In genomic region chr15:72271221-72271620, GRCh38 we compare ENCODE assay signal across 9 cellular contexts. TPM values are rescaled to one million over a fixed set of nuclear protein-coding genes. Genes with fewer than 3 reads are reported as not detected.
DNase-seq lines count a peak whose midpoint lies in the region; ATAC-seq and TF ChIP-seq lines count a peak whose summit lies in the region.
"Had no signal": no experiment of that assay in that cellular context is flagged by ENCODE, and none has a peak within 500 bp of the region (broad histone marks: within the 10 kb centered on the region; RNA-seq: fewer than 3 reads in every experiment).

No MANE protein-coding gene starts in this region.

- H3K4me3 Mint-ChIP-seq in activated T-cell treated with anti-CD3 and anti-CD28 coated beads, Interleukin-2, amount 50 U/mL, for 4 hours: peak overlapping the region; percentile 93
- H3K4me3 Mint-ChIP-seq in activated CD4-positive, alpha-beta memory T cell treated with anti-CD3 and anti-CD28 coated beads, Interleukin-2, amount 10 ng/mL, durations not matched to agents 7 days and 5 days: peak overlapping the region; percentile 83
- H3K4me3 Mint-ChIP-seq in stimulated activated naive CD8-positive, alpha-beta T cell treated with anti-CD3 and anti-CD28 coated beads, Interleukin-15, amount 100 ng/mL, for 72 hours: peak overlapping the region; percentile 89

- H3K27ac ChIP-seq in gastroesophageal sphincter: peak overlapping the region in 3 of 4 donors; percentile 81 to 94 (median 91)
- H3K27ac ChIP-seq: C4-2B had no signal

- no peak for TF ChIP-seq POLR2A in gastroesophageal sphincter (IDR thresholded peaks at IDR 0.05)

- no peak for TF ChIP-seq CTCF in gastroesophageal sphincter (IDR thresholded peaks at IDR 0.05)

- no peak for TF ChIP-seq EP300 in gastroesophageal sphincter (IDR thresholded peaks at IDR 0.05)

- peaks cover 10 to 37% of the 10 kb centered on the region in 2 donors for H3K36me3 ChIP-seq in gastroesophageal sphincter

- CTCF ChIA-PET in activated CD4-positive, alpha-beta memory T cell treated with anti-CD3 and anti-CD28 coated beads, Interleukin-2, amount 10 ng/mL, durations not matched to agents 7 days and 5 days (lab: Charles Lee): interaction anchor here (0.8 kb wide), 1 partner anchor 45 kb away, joined by 8 read pairs; no protein-coding TSS in a partner anchor

- H3K4me1 Mint-ChIP-seq in activated T-cell treated with anti-CD3 and anti-CD28 coated beads, Interleukin-2, amount 50 U/mL, for 4 hours (ENCODE audit: low read depth): peaks cover 36% of the 10 kb centered on the region
- H3K4me1 Mint-ChIP-seq in activated CD4-positive, alpha-beta memory T cell treated with anti-CD3 and anti-CD28 coated beads, Interleukin-2, amount 10 ng/mL, durations not matched to agents 7 days and 5 days: peaks cover 38% of the 10 kb centered on the region
- H3K4me1 Mint-ChIP-seq in stimulated activated naive CD8-positive, alpha-beta T cell treated with anti-CD3 and anti-CD28 coated beads, Interleukin-15, amount 100 ng/mL, for 72 hours: peaks cover 46% of the 10 kb centered on the region

- no peaks in the 10 kb centered on the region for H3K9me3 ChIP-seq in gastroesophageal sphincter

- no peaks in the 10 kb centered on the region for H3K9me3 Mint-ChIP-seq in activated T-cell treated with anti-CD3 and anti-CD28 coated beads, Interleukin-2, amount 50 U/mL, for 4 hours
- H3K9me3 Mint-ChIP-seq in activated CD4-positive, alpha-beta memory T cell treated with anti-CD3 and anti-CD28 coated beads, Interleukin-2, amount 10 ng/mL, durations not matched to agents 7 days and 5 days: no peaks in the 10 kb centered on the region
- no peaks in the 10 kb centered on the region for H3K9me3 Mint-ChIP-seq in stimulated activated naive CD8-positive, alpha-beta T cell treated with anti-CD3 and anti-CD28 coated beads, Interleukin-15, amount 100 ng/mL, for 72 hours

- peaks cover 0 to 36% (median 4%) of the 10 kb centered on the region in 3 donors for H3K4me1 ChIP-seq in gastroesophageal sphincter

- no peaks in the 10 kb centered on the region for H3K27me3 Mint-ChIP-seq in activated T-cell treated with anti-CD3 and anti-CD28 coated beads, Interleukin-2, amount 50 U/mL, for 4 hours (ENCODE audit: low read depth)
- no peaks in the 10 kb centered on the region for H3K27me3 Mint-ChIP-seq in activated CD4-positive, alpha-beta memory T cell treated with anti-CD3 and anti-CD28 coated beads, Interleukin-2, amount 10 ng/mL, durations not matched to agents 7 days and 5 days
- no peaks in the 10 kb centered on the region for H3K27me3 Mint-ChIP-seq in stimulated activated naive CD8-positive, alpha-beta T cell treated with anti-CD3 and anti-CD28 coated beads, Interleukin-15, amount 100 ng/mL, for 72 hours

- POLR2A ChIA-PET in activated CD4-positive, alpha-beta memory T cell treated with anti-CD3 and anti-CD28 coated beads, Interleukin-2, amount 10 ng/mL, durations not matched to agents 7 days and 5 days (lab: Charles Lee): interaction anchor here (1.4 to 4.7 kb wide), 3 partner anchors 40 to 61 kb away, joined by 4 to 38 read pairs (median 8); partner anchors contain the start of gene PKM

- ATAC-seq in activated T-cell treated with anti-CD3 and anti-CD28 coated beads, Interleukin-2, amount 50 U/mL, for 4 hours: no peak
- ATAC-seq in gastroesophageal sphincter (no peak), HG02623 (IDR thresholded peaks at IDR 0.05; ENCODE audit: unreplicated experiment) (no peak), GM19351 (IDR thresholded peaks at IDR 0.05; ENCODE audit: unreplicated experiment) (no peak)
- ATAC-seq in stimulated activated naive CD8-positive, alpha-beta T cell treated with anti-CD3 and anti-CD28 coated beads, Interleukin-15, amount 100 ng/mL, for 72 hours: no peak

- H3K27me3 ChIP-seq in gastroesophageal sphincter: no peaks in the 10 kb centered on the region

- H3K27ac Mint-ChIP-seq in activated CD4-positive, alpha-beta memory T cell treated with anti-CD3 and anti-CD28 coated beads, Interleukin-2, amount 10 ng/mL, durations not matched to agents 7 days and 5 days: no peak overlapping the region
- peak overlapping the region; percentile 2 to 87 for H3K27ac Mint-ChIP-seq in stimulated activated naive CD8-positive, alpha-beta T cell treated with anti-CD3 and anti-CD28 coated beads, Interleukin-15, amount 100 ng/mL, for 72 hours

- WGBS in gastroesophageal sphincter (ENCODE audit: low coverage in 1 of 2), 2 donors: 64 to 75% methylated on average over 4 of the region's 4 CpGs

- no peak overlapping the region for H3K4me3 ChIP-seq in gastroesophageal sphincter

- H3K36me3 Mint-ChIP-seq in activated T-cell treated with anti-CD3 and anti-CD28 coated beads, Interleukin-2, amount 50 U/mL, for 4 hours (ENCODE audit: insufficient read depth): peaks cover 22% of the 10 kb centered on the region
- H3K36me3 Mint-ChIP-seq in activated CD4-positive, alpha-beta memory T cell treated with anti-CD3 and anti-CD28 coated beads, Interleukin-2, amount 10 ng/mL, durations not matched to agents 7 days and 5 days (ENCODE audit: low read depth): peaks cover 19% of the 10 kb centered on the region

- DNase-seq in activated T-cell treated with anti-CD3 and anti-CD28 coated beads, Interleukin-2, amount 50 U/mL, for 4 hours: no peak
- DNase-seq in activated T-cell treated with anti-CD3 and anti-CD28 coated beads for 4 hours (no peak), germinal center (ENCODE audit: low spot score) (no peak)
- DNase-seq in activated CD4-positive, alpha-beta memory T cell treated with anti-CD3 and anti-CD28 coated beads, Interleukin-2, amount 10 ng/mL, durations not matched to agents 7 days and 5 days: no peak
- DNase-seq in stimulated activated naive CD8-positive, alpha-beta T cell treated with anti-CD3 and anti-CD28 coated beads, Interleukin-15, amount 100 ng/mL, for 72 hours: no peak

RNA-seq across cellular contexts. Expression of gene PARP6, which starts 1.1 kb away (rescaled TPM):
- 10 to 100 TPM; 62.9 to 63.2 (median 62.9) TPM for total RNA-seq in activated T-cell treated with anti-CD3 and anti-CD28 coated beads, Interleukin-2, amount 50 U/mL, for 4 hours
- 10 to 100 TPM; 58.8 to 65.0 TPM for total RNA-seq in activated CD4-positive, alpha-beta memory T cell treated with anti-CD3 and anti-CD28 coated beads, Interleukin-2, amount 10 ng/mL, durations not matched to agents 7 days and 5 days
- 10 to 100 TPM; 38.2 to 98.7 (median 71.4) TPM for total RNA-seq in gastroesophageal sphincter

RNA-seq across cellular contexts. Expression of gene PKM, which starts 40.2 kb away (rescaled TPM):
- total RNA-seq in activated T-cell treated with anti-CD3 and anti-CD28 coated beads, Interleukin-2, amount 50 U/mL, for 4 hours: 1,000 to 10,000 TPM; 2,397 to 2,519 (median 2,398) TPM
- total RNA-seq in activated CD4-positive, alpha-beta memory T cell treated with anti-CD3 and anti-CD28 coated beads, Interleukin-2, amount 10 ng/mL, durations not matched to agents 7 days and 5 days: 1,000 to 10,000 TPM; 1,064 to 1,081 TPM
- 100 to 1,000 TPM; 343 to 646 (median 543) TPM for total RNA-seq in gastroesophageal sphincter

RNA-seq across cellular contexts. Expression of gene CELF6, which starts 48.7 kb away (rescaled TPM):
- under 1 TPM; 0.24 to 0.82 (median 0.63) TPM for total RNA-seq in activated T-cell treated with anti-CD3 and anti-CD28 coated beads, Interleukin-2, amount 50 U/mL, for 4 hours
- under 1 TPM; 0.18 to 0.58 TPM for total RNA-seq in activated CD4-positive, alpha-beta memory T cell treated with anti-CD3 and anti-CD28 coated beads, Interleukin-2, amount 10 ng/mL, durations not matched to agents 7 days and 5 days
- 1 to 10 TPM in 3 of 4 donors, under 1 TPM in 1; 0.42 to 5.4 (median 2.9) TPM for total RNA-seq in gastroesophageal sphincter
